9 cellular contexts compared by ENCODE assay signal in genomic region chr11:130894322-130895025, GRCh38. TPM values are rescaled to one million over a fixed set of nuclear protein-coding genes. Genes with fewer than 3 reads are reported as not detected.
DNase-seq lines count a peak whose midpoint lies in the region; ATAC-seq and TF ChIP-seq lines count a peak whose summit lies in the region.
"Had no signal": no experiment of that assay in that cellular context is flagged by ENCODE, and none has a peak within 500 bp of the region (broad histone marks: within the 10 kb centered on the region; RNA-seq: fewer than 3 reads in every experiment).

No MANE protein-coding gene starts in this region.

- POLR2A ChIA-PET in naive thymus-derived CD8-positive, alpha-beta T cell (lab: Charles Lee): no interaction called here

- H3K27ac ChIP-seq in OCI-LY1 (ENCODE audit: low read depth, low read length, poor library complexity, severe bottlenecking): no peak overlapping the region
- peak overlapping the region in 3 of 4 donors; percentile 2 to 76 (median 18) for H3K27ac ChIP-seq in esophagus squamous epithelium
- H3K27ac ChIP-seq in substantia nigra (ENCODE audit: low read depth, low read length, poor library complexity, severe bottlenecking): peak overlapping the region; percentile 73

- no peaks in the 10 kb centered on the region for H4K20me1 ChIP-seq in OCI-LY1 (ENCODE audit: insufficient read depth, low read length)

- peak overlapping the region in 2 of 10 donors; percentile 15 to 63 for H3K27ac Mint-ChIP-seq in naive thymus-derived CD8-positive, alpha-beta T cell
- H3K27ac Mint-ChIP-seq: T-helper 1 cell treated with Interleukin-12 subunit alpha and Interleukin-12 subunit beta and Interleukin-4 antibody, amounts not matched to agents 30 μg/mL and 1 μg/mL, for 36 hours had no signal

- H3F3A ChIP-seq in OCI-LY1 (ENCODE audit: insufficient read depth, low read length): no peaks in the 10 kb centered on the region

- H2AFZ ChIP-seq in OCI-LY1 (ENCODE audit: low read length): no peak overlapping the region

- no peaks in the 10 kb centered on the region for H3K9me3 Mint-ChIP-seq in naive thymus-derived CD8-positive, alpha-beta T cell
- H3K9me3 Mint-ChIP-seq: T-helper 1 cell treated with Interleukin-12 subunit alpha and Interleukin-12 subunit beta and Interleukin-4 antibody, amounts not matched to agents 30 μg/mL and 1 μg/mL, for 36 hours had no signal

- no peak for TF ChIP-seq POLR2A in esophagus squamous epithelium (IDR thresholded peaks at IDR 0.05)

- peak; percentile 82 to 93 for ATAC-seq in naive thymus-derived CD8-positive, alpha-beta T cell

- H3K9me3 ChIP-seq in OCI-LY1 (ENCODE audit: low read length) (no peaks in the 10 kb centered on the region), esophagus squamous epithelium (no peaks in the 10 kb centered on the region)

- H3K36me3 ChIP-seq in OCI-LY1 (ENCODE audit: insufficient read depth, low read length) (peaks cover 73% of the 10 kb centered on the region; the same call in 1 of the 2 replicates), esophagus squamous epithelium (peaks cover 5 to 82% (median 5%) of the 10 kb centered on the region in 3 donors)

- peaks cover 8 to 71% (median 24%) of the 10 kb centered on the region in 3 donors for H3K36me3 Mint-ChIP-seq in naive thymus-derived CD8-positive, alpha-beta T cell

- DNase-seq in COLO829 (ENCODE audit: low spot score) (peak; percentile 55), GM20000 (ENCODE audit: low spot score) (peak; percentile 50), HPDE6-E6E7 (ENCODE audit: extremely low spot score) (peak; percentile 34), activated T-cell treated with anti-CD3 and anti-CD28 coated beads for 4 hours (peak; percentile 52), esophagus squamous epithelium (lab: John Stamatoyannopoulos, UW) (no peak), substantia nigra (lab: John Stamatoyannopoulos, UW) (peak in 45 of 49 donors; percentile 8 to 82 (median 59))
- DNase-seq in naive thymus-derived CD8-positive, alpha-beta T cell: peak; percentile 36 to 71 (median 59)

- no peak overlapping the region for H3K4me2 ChIP-seq in OCI-LY1 (ENCODE audit: low read length)

- intact Hi-C loops in esophagus squamous epithelium (cut with DNase I): loop anchor here (10.0 kb wide), 1 partner anchor 460 kb away; no protein-coding TSS in a partner anchor

- H3K9me2 ChIP-seq in OCI-LY1 (ENCODE audit: low read depth, low read length): no peaks in the 10 kb centered on the region

- no peaks in the 10 kb centered on the region for H3K27me3 Mint-ChIP-seq in naive thymus-derived CD8-positive, alpha-beta T cell

- no peak overlapping the region for H3K4me3 ChIP-seq in OCI-LY1 (ENCODE audit: low read depth, low read length, poor library complexity, severe bottlenecking)
- no peak overlapping the region for H3K4me3 ChIP-seq in esophagus squamous epithelium

- no peak overlapping the region for H3K9ac ChIP-seq in OCI-LY1 (ENCODE audit: low read length)

- H3K27me3 ChIP-seq in OCI-LY1 (ENCODE audit: insufficient read depth, low read length): no peaks in the 10 kb centered on the region
- no peaks in the 10 kb centered on the region for H3K27me3 ChIP-seq in esophagus squamous epithelium

- no peaks in the 10 kb centered on the region for H3K79me2 ChIP-seq in OCI-LY1 (ENCODE audit: insufficient read depth, low read length)

- H3K4me1 ChIP-seq in OCI-LY1 (ENCODE audit: insufficient read depth, low read length, severe bottlenecking) (no peaks in the 10 kb centered on the region), esophagus squamous epithelium (peaks cover 0 to 71% (median 18%) of the 10 kb centered on the region in 3 donors)

- H3K4me1 Mint-ChIP-seq in naive thymus-derived CD8-positive, alpha-beta T cell: peaks cover 1 to 26% (median 4%) of the 10 kb centered on the region in 4 donors

- peak; percentile 90 for TF ChIP-seq CTCF in GM20000 (IDR thresholded peaks at IDR 0.05; ENCODE audit: extremely low read depth, missing control alignments)
- peak; percentile 72 for TF ChIP-seq CTCF in OCI-LY1 (IDR thresholded peaks at IDR 0.05; ENCODE audit: low read length)
- peak; percentile 67 to 89 (median 85) for TF ChIP-seq CTCF in esophagus squamous epithelium (IDR thresholded peaks at IDR 0.05)

- 19 to 22% methylated on average over 6 of the region's 6 CpGs for WGBS in esophagus squamous epithelium, 2 donors

- H3K4me3 Mint-ChIP-seq in naive thymus-derived CD8-positive, alpha-beta T cell: no peak overlapping the region
- H3K4me3 Mint-ChIP-seq: T-helper 1 cell treated with Interleukin-12 subunit alpha and Interleukin-12 subunit beta and Interleukin-4 antibody, amounts not matched to agents 30 μg/mL and 1 μg/mL, for 36 hours had no signal

RNA-seq across cellular contexts. Expression of gene SNX19, which starts 21.8 kb away (rescaled TPM):
- total RNA-seq in esophagus squamous epithelium: 10 to 100 TPM; 38.0 to 75.0 (median 52.1) TPM
- 10 to 100 TPM; 66.3 to 66.7 TPM for total RNA-seq in naive thymus-derived CD8-positive, alpha-beta T cell
- polyA plus RNA-seq in naive thymus-derived CD8-positive, alpha-beta T cell: 10 to 100 TPM; 12.9 to 34.1 (median 21.6) TPM
